In the genomic region with DNA sequence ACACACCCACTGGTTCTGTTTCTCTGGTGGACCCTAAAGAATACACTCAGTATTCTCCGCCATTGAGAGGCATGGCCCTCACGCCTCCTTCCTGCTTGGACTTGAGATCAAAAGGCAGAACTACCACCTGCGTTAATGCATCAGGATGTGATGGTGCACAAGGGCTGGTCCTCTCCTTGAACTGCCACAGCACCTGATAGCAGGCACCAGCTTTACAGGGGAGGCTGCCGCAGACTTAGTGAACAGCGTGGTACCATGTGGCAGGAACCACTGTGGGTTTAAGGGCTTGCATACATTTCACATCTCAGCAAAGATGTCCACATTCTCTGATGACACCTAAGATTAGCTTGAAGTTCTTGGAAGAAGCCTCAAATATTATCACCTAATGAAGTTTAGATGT, we compare ENCODE assay signal across 15 cellular contexts.
DNase-seq lines count a peak whose midpoint lies in the region; ATAC-seq lines count a peak whose summit lies in the region.
"Had no signal": no experiment of that assay in that cellular context is flagged by ENCODE, and none has a peak within 500 bp of the region (broad histone marks: within the 10 kb centered on the region; RNA-seq: fewer than 3 reads in every experiment).

No MANE protein-coding gene starts in this region.

- peak overlapping the region; percentile 29 for H3K4me3 Mint-ChIP-seq in activated naive CD8-positive, alpha-beta T cell treated with anti-CD3 and anti-CD28 coated beads, Interleukin-2, amount 10 ng/mL, durations not matched to agents 7 days and 5 days
- H3K4me3 Mint-ChIP-seq in activated naive CD8-positive, alpha-beta T cell treated with anti-CD3 and anti-CD28 coated beads, Interleukin-2, amount 50 U/mL, for 24 hours, result no peak overlapping the region
- no peak overlapping the region for H3K4me3 Mint-ChIP-seq in naive B cell
- H3K4me3 Mint-ChIP-seq: CD4-positive, alpha-beta memory T cell had no signal

- peaks cover 34% of the 10 kb centered on the region for H3K4me1 Mint-ChIP-seq in activated naive CD8-positive, alpha-beta T cell treated with anti-CD3 and anti-CD28 coated beads, Interleukin-2, amount 10 ng/mL, durations not matched to agents 7 days and 5 days
- H3K4me1 Mint-ChIP-seq in activated naive CD8-positive, alpha-beta T cell treated with anti-CD3 and anti-CD28 coated beads, Interleukin-2, amount 50 U/mL, for 24 hours, result peaks cover 20% of the 10 kb centered on the region
- peaks cover 22 to 52% (median 24%) of the 10 kb centered on the region in 3 donors for H3K4me1 Mint-ChIP-seq in naive B cell

- H3K27me3 Mint-ChIP-seq in activated naive CD8-positive, alpha-beta T cell treated with anti-CD3 and anti-CD28 coated beads, Interleukin-2, amount 10 ng/mL, durations not matched to agents 7 days and 5 days, result peaks cover 13% of the 10 kb centered on the region
- peaks cover 13% of the 10 kb centered on the region for H3K27me3 Mint-ChIP-seq in activated naive CD8-positive, alpha-beta T cell treated with anti-CD3 and anti-CD28 coated beads, Interleukin-2, amount 50 U/mL, for 24 hours
- peaks cover 0 to 8% (median 6%) of the 10 kb centered on the region in 3 donors for H3K27me3 Mint-ChIP-seq in naive B cell

- H3K36me3 Mint-ChIP-seq in activated naive CD8-positive, alpha-beta T cell treated with anti-CD3 and anti-CD28 coated beads, Interleukin-2, amount 10 ng/mL, durations not matched to agents 7 days and 5 days, result peaks cover 2% of the 10 kb centered on the region
- H3K36me3 Mint-ChIP-seq in activated naive CD8-positive, alpha-beta T cell treated with anti-CD3 and anti-CD28 coated beads, Interleukin-2, amount 50 U/mL, for 24 hours (ENCODE audit: low read depth), result no peaks in the 10 kb centered on the region
- no peaks in the 10 kb centered on the region for H3K36me3 Mint-ChIP-seq in naive B cell
- H3K36me3 Mint-ChIP-seq: CD4-positive, alpha-beta memory T cell had no signal

- peak overlapping the region; percentile 63 for H3K27ac Mint-ChIP-seq in activated naive CD8-positive, alpha-beta T cell treated with anti-CD3 and anti-CD28 coated beads, Interleukin-2, amount 10 ng/mL, durations not matched to agents 7 days and 5 days
- no peak overlapping the region for H3K27ac Mint-ChIP-seq in activated naive CD8-positive, alpha-beta T cell treated with anti-CD3 and anti-CD28 coated beads, Interleukin-2, amount 50 U/mL, for 24 hours
- H3K27ac Mint-ChIP-seq in naive B cell, result peak overlapping the region in 4 of 6 donors; percentile 36 to 98 (median 84)
- H3K27ac Mint-ChIP-seq: CD4-positive, alpha-beta memory T cell had no signal

- ATAC-seq in activated naive CD8-positive, alpha-beta T cell treated with anti-CD3 and anti-CD28 coated beads, Interleukin-2, amount 10 ng/mL, durations not matched to agents 7 days and 5 days (ENCODE audit: low read depth), result no peak
- ATAC-seq in activated naive CD8-positive, alpha-beta T cell treated with anti-CD3 and anti-CD28 coated beads, Interleukin-2, amount 50 U/mL, for 24 hours, result no peak
- no peak for ATAC-seq in naive B cell (ENCODE audit: low read depth in 2 of 2)
- ATAC-seq: HepG2 had no signal

- no peak for DNase-seq in activated naive CD8-positive, alpha-beta T cell treated with anti-CD3 and anti-CD28 coated beads, Interleukin-2, amount 10 ng/mL, durations not matched to agents 7 days and 5 days
- no peak for DNase-seq in activated naive CD8-positive, alpha-beta T cell treated with anti-CD3 and anti-CD28 coated beads, Interleukin-2, amount 50 U/mL, for 24 hours
- DNase-seq in ecto neural progenitor cell (ENCODE audit: low spot score), result peak; percentile 29
- no peak for DNase-seq in naive B cell
- peak; percentile 17 for DNase-seq in ureter (ENCODE audit: low spot score)
- DNase-seq in activated naive CD4-positive, alpha-beta T cell treated with Interleukin-2 at 50 U/mL for 16 hours, result no peak
- DNase-seq in NCI-H524 (lab: John Stamatoyannopoulos, UW), result no peak
- DNase-seq in medulla oblongata (ENCODE audit: extremely low spot score), result no peak
- DNase-seq: BE2C; CD4-positive, alpha-beta memory T cell; DMS153; DMS79 treated with DMSO at 0.1 percent for 48 hours; GDM1; GOT3 had no signal

- POLR2A ChIA-PET in activated naive CD8-positive, alpha-beta T cell treated with anti-CD3 and anti-CD28 coated beads, Interleukin-2, amount 10 ng/mL, durations not matched to agents 7 days and 5 days (lab: Charles Lee), result interaction anchor here (0.6 to 1.5 kb wide), 4 partner anchors 9 to 70 kb away, joined by 3 to 7 read pairs (median 4); no protein-coding TSS in a partner anchor

- no peaks in the 10 kb centered on the region for H3K9me3 Mint-ChIP-seq in activated naive CD8-positive, alpha-beta T cell treated with anti-CD3 and anti-CD28 coated beads, Interleukin-2, amount 10 ng/mL, durations not matched to agents 7 days and 5 days
- no peaks in the 10 kb centered on the region for H3K9me3 Mint-ChIP-seq in activated naive CD8-positive, alpha-beta T cell treated with anti-CD3 and anti-CD28 coated beads, Interleukin-2, amount 50 U/mL, for 24 hours
- no peaks in the 10 kb centered on the region for H3K9me3 Mint-ChIP-seq in naive B cell
- H3K9me3 Mint-ChIP-seq: CD4-positive, alpha-beta memory T cell had no signal

Comparison
In these comparisons a context has a peak if more than half of its experiments do, and no peak if none do; other contexts are left out.
1. DNase-seq: peak in ecto neural progenitor cell (single experiment) and ureter (single experiment); none in activated naive CD8-positive, alpha-beta T cell treated with anti-CD3 and anti-CD28 coated beads, Interleukin-2, amount 10 ng/mL, durations not matched to agents 7 days and 5 days (single experiment), activated naive CD8-positive, alpha-beta T cell treated with anti-CD3 and anti-CD28 coated beads, Interleukin-2, amount 50 U/mL, for 24 hours (single experiment), naive B cell (single experiment), activated naive CD4-positive, alpha-beta T cell treated with Interleukin-2 at 50 U/mL for 16 hours (single experiment), NCI-H524 (0 of 2) and medulla oblongata (single experiment).